14 cellular contexts compared by ENCODE assay signal in the genomic region with DNA sequence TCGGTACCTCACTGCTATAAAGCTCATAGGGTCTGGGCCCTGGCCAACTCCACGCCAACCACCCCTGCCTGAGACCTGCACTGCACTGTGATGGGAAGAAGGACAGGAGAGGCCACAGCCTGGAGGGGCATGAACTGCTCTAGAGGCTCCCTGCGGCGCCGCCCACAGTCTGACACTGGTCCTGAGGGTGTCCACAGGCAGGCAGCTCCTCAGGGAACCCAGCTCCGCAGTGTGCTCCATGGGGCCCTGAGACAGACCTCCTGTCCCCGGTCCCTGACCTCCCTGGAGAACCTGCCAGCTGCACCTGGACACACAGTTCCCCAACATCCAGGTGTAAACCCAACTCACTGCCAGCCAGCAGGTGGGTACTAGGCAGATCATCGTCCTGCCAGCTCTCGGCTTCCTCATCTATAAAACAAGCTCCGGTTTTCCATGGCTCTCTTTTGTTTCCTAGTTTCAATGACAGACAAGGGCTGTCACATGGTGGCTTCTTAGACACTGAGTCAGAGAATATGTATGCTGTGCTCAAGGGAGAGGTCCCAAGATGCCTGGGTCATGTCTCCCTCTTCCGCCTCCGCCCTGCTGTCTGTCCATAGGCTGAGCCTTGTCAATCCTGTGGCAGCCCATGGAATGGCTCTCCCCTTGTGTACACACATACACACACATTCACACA. TPM values are rescaled to one million over a fixed set of nuclear protein-coding genes. Genes with fewer than 3 reads are reported as not detected.
A peak's percentile ranks its signal among the peaks of the same experiment; 100 is the strongest.
DNase-seq lines count a peak whose midpoint lies in the region; ATAC-seq, FAIRE-seq and TF ChIP-seq lines count a peak whose summit lies in the region.
"Had no signal": no experiment of that assay in that cellular context is flagged by ENCODE, and none has a peak within 500 bp of the region (broad histone marks: within the 10 kb centered on the region; RNA-seq: fewer than 3 reads in every experiment).

No MANE protein-coding gene starts in this region.

- no peaks in the 10 kb centered on the region for H3K27me3 ChIP-seq in AG04450 (ENCODE audit: control insufficient read depth, insufficient read depth, low read length)
- peaks cover 4% of the 10 kb centered on the region for H3K27me3 ChIP-seq in H7 (ENCODE audit: control insufficient read depth, insufficient read depth, low read length)
- H3K27me3 ChIP-seq in astrocyte (ENCODE audit: insufficient read depth, low read length): no peaks in the 10 kb centered on the region

- CTCF ChIA-PET in AG04450 (lab: Charles Lee): interaction anchor here (0.7 to 1.2 kb wide), 3 partner anchors 10 to 244 kb away, joined by 3 to 5 read pairs (median 4); no protein-coding TSS in a partner anchor

- peaks cover 7% of the 10 kb centered on the region for H3K79me2 ChIP-seq in astrocyte (ENCODE audit: insufficient read depth, low read length)
- H3K79me2 ChIP-seq: parathyroid adenoma had no signal

- H3K27ac Mint-ChIP-seq in astrocyte (ENCODE audit: unreplicated experiment): peak overlapping the region; percentile 77

- H3K9me3 Mint-ChIP-seq in astrocyte (ENCODE audit: unreplicated experiment): no peaks in the 10 kb centered on the region
- H3K9me3 Mint-ChIP-seq: activated T-cell treated with anti-CD3 and anti-CD28 coated beads, Interleukin-2, amount 50 U/mL, for 72 hours had no signal

- H3K4me1 Mint-ChIP-seq in astrocyte (ENCODE audit: low read depth, unreplicated experiment): peaks cover 29% of the 10 kb centered on the region

- peaks cover 13% of the 10 kb centered on the region for H3K36me3 Mint-ChIP-seq in astrocyte (ENCODE audit: low read depth, unreplicated experiment)

- POLR2A ChIA-PET in AG04450 (lab: Yijun Ruan, JAX): interaction anchor here (0.7 kb wide), 1 partner anchor 172 kb away, joined by 4 read pairs; no protein-coding TSS in a partner anchor

- TF ChIP-seq CTCF in AG04450 (IDR thresholded peaks at IDR 0.05; ENCODE audit: low read depth, low read length) (no peak), astrocyte (IDR thresholded peaks at IDR 0.05; ENCODE audit: insufficient read depth, low read depth, low read length) (no peak)

- peaks cover 34% of the 10 kb centered on the region for H3K4me1 ChIP-seq in astrocyte (ENCODE audit: insufficient read depth, low read length)
- H3K4me1 ChIP-seq in mesodermal cell (ENCODE audit: control insufficient read depth, insufficient read depth, low read length, poor library complexity, severe bottlenecking): peaks cover 42% of the 10 kb centered on the region
- H3K4me1 ChIP-seq: parathyroid adenoma had no signal

- ATAC-seq in GM18502 (IDR thresholded peaks at IDR 0.05; ENCODE audit: poor library complexity, unreplicated experiment) (no peak), HG03108 (IDR thresholded peaks at IDR 0.05; ENCODE audit: unreplicated experiment) (no peak), HG03280 (IDR thresholded peaks at IDR 0.05; ENCODE audit: unreplicated experiment) (no peak)
- ATAC-seq: activated T-cell treated with anti-CD3 and anti-CD28 coated beads, Interleukin-2, amount 50 U/mL, for 72 hours; left lung had no signal

- peak overlapping the region; percentile 11 for H3K27ac ChIP-seq in AG04450 (ENCODE audit: low read depth, low read length)
- peak overlapping the region; percentile 82 for H3K27ac ChIP-seq in astrocyte (ENCODE audit: low read depth, low read length)
- peak overlapping the region; percentile 73 for H3K27ac ChIP-seq in mesodermal cell (ENCODE audit: low read depth, low read length, severe bottlenecking)
- H3K27ac ChIP-seq: left lung, parathyroid adenoma, VCaP had no signal

- peak overlapping the region; percentile 37 for H2AFZ ChIP-seq in astrocyte (ENCODE audit: low read depth, low read length)
- H2AFZ ChIP-seq: parathyroid adenoma had no signal

- peak; percentile 20 for FAIRE-seq in astrocyte (lab: Jason Lieb, UNC)

- H3K9me3 ChIP-seq in AG04450 (ENCODE audit: control insufficient read depth, insufficient read depth, low read length): no peaks in the 10 kb centered on the region
- no peaks in the 10 kb centered on the region for H3K9me3 ChIP-seq in astrocyte (ENCODE audit: insufficient read depth, low read depth, low read length)
- no peaks in the 10 kb centered on the region for H3K9me3 ChIP-seq in mesodermal cell (ENCODE audit: control insufficient read depth, low read length)
- H3K9me3 ChIP-seq: Caco-2, left lung had no signal

- peaks cover 43% of the 10 kb centered on the region for H4K20me1 ChIP-seq in astrocyte (ENCODE audit: insufficient read depth, low read length)

- 93 to 100% methylated on average over 10 of the region's 12 CpGs for WGBS in mesodermal cell (ENCODE audit: insufficient coverage in 2 of 2), 2 experiments

- H3K9ac ChIP-seq in astrocyte (ENCODE audit: low read length): peak overlapping the region; percentile 70
- H3K9ac ChIP-seq: parathyroid adenoma had no signal

- peak overlapping the region; percentile 65 for H3K4me2 ChIP-seq in astrocyte (ENCODE audit: low read length)

- DNase-seq in AG04450 (ENCODE audit: low read depth, low spot score): no peak
- DNase-seq in H7: peak; percentile 24
- DNase-seq in astrocyte (ENCODE audit: low read depth): peak; percentile 69
- no peak for DNase-seq in GF-D8 (lab: John Stamatoyannopoulos, UW)
- DNase-seq: activated T-cell treated with anti-CD3 and anti-CD28 coated beads, Interleukin-2, amount 50 U/mL, for 72 hours; Caco-2; NCI-H2081 had no signal

- H3K27me3 Mint-ChIP-seq in astrocyte (ENCODE audit: low read depth, unreplicated experiment): peaks cover 2% of the 10 kb centered on the region

- H3K4me3 Mint-ChIP-seq in astrocyte (ENCODE audit: unreplicated experiment): no peak overlapping the region
- H3K4me3 Mint-ChIP-seq: activated T-cell treated with anti-CD3 and anti-CD28 coated beads, Interleukin-2, amount 50 U/mL, for 72 hours had no signal

- H3K36me3 ChIP-seq in H7 (replicated peaks; ENCODE audit: control insufficient read depth, insufficient read depth, low read length) (peaks cover 51% of the 10 kb centered on the region), astrocyte (ENCODE audit: insufficient read depth, low read length) (peaks cover 33% of the 10 kb centered on the region), mesodermal cell (ENCODE audit: control insufficient read depth, insufficient read depth, low read length) (peaks cover 63% of the 10 kb centered on the region)

- H3K4me3 ChIP-seq in AG04450 (ENCODE audit: low read depth, low read length) (no peak overlapping the region), H7 (ENCODE audit: insufficient read depth, low read depth, low read length) (no peak overlapping the region), astrocyte (ENCODE audit: insufficient read depth, low read depth, low read length) (no peak overlapping the region), mesodermal cell (ENCODE audit: extremely low read depth, insufficient read depth, low read length, poor library complexity, severe bottlenecking) (no peak overlapping the region)
- H3K4me3 ChIP-seq: left lung had no signal

RNA-seq across cellular contexts. Expression of a gene that starts 5.1 kb away (rescaled TPM):
- polyA plus RNA-seq in AG04450 (2011; rRNA removed): 5.6 and 6.8 TPM in 2 replicates
- 3.0 and 4.3 TPM in 2 replicates for polyA minus RNA-seq in AG04450 (2011; rRNA and poly(A)+ RNA removed)
- 8.1 and 11.5 TPM in 2 replicates for total RNA-seq in H7 (2014; rRNA removed; shearing (Covaris generic))
- 6.8 and 8.2 TPM in 2 replicates for total RNA-seq in astrocyte
- 10.2 TPM for polyA plus RNA-seq in mesodermal cell (2013, experiment 1 of 2)
- 10.7 TPM for polyA plus RNA-seq in mesodermal cell (2013, experiment 2 of 2)

RNA-seq across cellular contexts. Expression of a gene that starts 12.7 kb away (rescaled TPM):
- 904 and 1,035 TPM in 2 replicates for polyA plus RNA-seq in AG04450 (2011; rRNA removed)
- polyA minus RNA-seq in AG04450 (2011; rRNA and poly(A)+ RNA removed): 213 and 313 TPM in 2 replicates
- 151 and 182 TPM in 2 replicates for total RNA-seq in H7 (2014; rRNA removed; shearing (Covaris generic))
- 276 and 302 TPM in 2 replicates for total RNA-seq in astrocyte
- polyA plus RNA-seq in mesodermal cell (2013, experiment 1 of 2): 379 TPM
- 378 TPM for polyA plus RNA-seq in mesodermal cell (2013, experiment 2 of 2)

Comparison
In these comparisons a context has a peak if more than half of its experiments do, and no peak if none do; other contexts are left out.
1. DNase-seq: peak in H7 (single experiment) and astrocyte (single experiment); none in AG04450 (single experiment) and GF-D8 (single experiment).
2. H3K27ac ChIP-seq: peak in every context shown above with its lines; median percentile 82 in astrocyte; 73 in mesodermal cell; 11 in AG04450.